15 cellular contexts compared by ENCODE assay signal in the genomic region with DNA sequence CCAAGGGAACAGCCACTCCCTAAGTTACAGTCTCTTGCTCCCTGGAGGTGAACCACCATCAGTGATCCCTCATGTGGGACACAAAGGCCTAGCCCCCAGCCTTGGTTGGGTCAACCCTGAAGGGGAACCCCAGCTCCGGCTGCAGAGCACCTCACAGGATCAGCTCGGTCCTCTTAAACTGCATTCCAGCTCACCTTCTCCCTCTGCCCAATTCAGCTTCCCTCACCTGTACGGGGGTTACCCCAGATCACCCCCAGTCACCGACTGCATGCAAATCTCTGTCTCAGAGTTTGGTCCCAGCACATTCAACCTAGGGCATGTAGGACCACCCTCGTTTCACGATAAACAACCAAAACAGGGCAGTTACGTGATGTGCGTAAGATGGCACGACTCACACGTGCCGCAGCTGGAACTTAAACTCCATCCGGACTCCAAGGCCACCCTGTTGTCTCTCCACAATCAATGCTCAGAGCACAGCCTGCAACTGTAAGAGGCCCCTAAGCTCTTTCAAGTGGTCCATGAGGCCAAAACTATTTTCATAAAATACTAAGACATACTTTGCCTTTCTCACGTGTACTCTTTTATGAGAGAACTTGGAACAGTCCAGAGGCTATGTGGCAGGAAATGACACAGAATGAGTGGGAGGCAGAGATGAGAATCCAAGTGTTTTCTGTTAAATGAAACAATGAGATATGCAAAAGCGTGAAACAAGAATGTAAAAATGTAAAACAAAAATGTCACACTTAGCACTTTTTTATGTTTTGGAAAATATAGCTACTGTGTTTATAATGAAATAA.
"Had no signal": no experiment of that assay in that cellular context is flagged by ENCODE, and none has a peak within 500 bp of the region (broad histone marks: within the 10 kb centered on the region; RNA-seq: fewer than 3 reads in every experiment).

No MANE protein-coding gene starts in this region.

- H3K27ac ChIP-seq: ascending aorta, psoas muscle, upper lobe of left lung had no signal

- H3K4me1 Mint-ChIP-seq: activated B cell treated with CpG ODN at 0.5 μM for 24 hours; activated CD4-positive, alpha-beta T cell treated with anti-CD3 and anti-CD28 coated beads, Interleukin-2, amount 10 ng/mL, durations not matched to agents 24 days and 14 days; immature natural killer cell; naive thymus-derived CD4-positive, alpha-beta T cell; T-helper 17 cell had no signal

- H3K27me3 ChIP-seq: ascending aorta, upper lobe of left lung had no signal

- H3K36me3 ChIP-seq: ascending aorta, upper lobe of left lung had no signal

- H3K27ac Mint-ChIP-seq: activated B cell treated with CpG ODN at 0.5 μM for 24 hours; activated CD4-positive, alpha-beta T cell treated with anti-CD3 and anti-CD28 coated beads, Interleukin-2, amount 10 ng/mL, durations not matched to agents 24 days and 14 days; activated T-cell treated with anti-CD3 and anti-CD28 coated beads, Interleukin-2, amount 50 U/mL, for 72 hours; immature natural killer cell; naive thymus-derived CD4-positive, alpha-beta T cell; T-helper 17 cell had no signal

- ATAC-seq: activated T-cell treated with anti-CD3 and anti-CD28 coated beads, Interleukin-2, amount 50 U/mL, for 72 hours; naive thymus-derived CD4-positive, alpha-beta T cell; psoas muscle; stimulated activated naive CD8-positive, alpha-beta T cell treated with anti-CD3 and anti-CD28 coated beads, Interleukin-15, Interleukin-2, amounts not matched to agents 100 U/mL and 50 U/mL, for 24 hours; T-helper 17 cell had no signal

- H3K27me3 Mint-ChIP-seq: activated B cell treated with CpG ODN at 0.5 μM for 24 hours; activated CD4-positive, alpha-beta T cell treated with anti-CD3 and anti-CD28 coated beads, Interleukin-2, amount 10 ng/mL, durations not matched to agents 24 days and 14 days had no signal

- H3K4me3 ChIP-seq: ascending aorta, lung, psoas muscle, upper lobe of left lung had no signal

- H3K4me3 Mint-ChIP-seq: activated B cell treated with CpG ODN at 0.5 μM for 24 hours; activated CD4-positive, alpha-beta T cell treated with anti-CD3 and anti-CD28 coated beads, Interleukin-2, amount 10 ng/mL, durations not matched to agents 24 days and 14 days; activated T-cell treated with anti-CD3 and anti-CD28 coated beads, Interleukin-2, amount 50 U/mL, for 72 hours; immature natural killer cell; naive thymus-derived CD4-positive, alpha-beta T cell; T-helper 17 cell had no signal

- H3K4me1 ChIP-seq: ascending aorta, psoas muscle, upper lobe of left lung had no signal

- DNase-seq: activated B cell treated with CpG ODN at 0.5 μM for 24 hours; activated CD4-positive, alpha-beta T cell treated with anti-CD3 and anti-CD28 coated beads, Interleukin-2, amount 10 ng/mL, durations not matched to agents 24 days and 14 days; activated T-cell treated with anti-CD3 and anti-CD28 coated beads, Interleukin-2, amount 50 U/mL, for 72 hours; central memory CD4-positive, alpha-beta T cell; glutamatergic neuron; immature natural killer cell; naive thymus-derived CD4-positive, alpha-beta T cell; psoas muscle; stimulated activated CD4-positive, alpha-beta T cell treated with anti-CD3 and anti-CD28 coated beads, Interleukin-4, amount 100 ng/mL, for 1 hour; stimulated activated CD8-positive, alpha-beta memory T cell treated with anti-CD3 and anti-CD28 coated beads, Interleukin-4, amount 100 ng/mL, for 48 hours; stimulated activated naive CD8-positive, alpha-beta T cell treated with anti-CD3 and anti-CD28 coated beads, Interleukin-15, Interleukin-2, amounts not matched to agents 100 U/mL and 50 U/mL, for 24 hours; T-helper 17 cell; upper lobe of left lung had no signal
